ENCODE assay signal across 32 cellular contexts in genomic region chr7:107210400-107210799, GRCh38.
"Had no signal": no experiment of that assay in that cellular context is flagged by ENCODE, and none has a peak within 500 bp of the region (broad histone marks: within the 10 kb centered on the region; RNA-seq: fewer than 3 reads in every experiment).

No MANE protein-coding gene starts in this region.

- H3K9me3 Mint-ChIP-seq: activated naive CD4-positive, alpha-beta T cell treated with anti-CD3 and anti-CD28 coated beads, Interleukin-2, amount 50 U/mL, for 24 hours had no signal

- H3K27me3 ChIP-seq: esophagus muscularis mucosa, foreskin keratinocyte, pancreas, suprapubic skin, tibial artery had no signal

- H3K27me3 Mint-ChIP-seq: activated CD4-positive, alpha-beta memory T cell treated with anti-CD3 and anti-CD28 coated beads, Interleukin-2, amount 10 ng/mL, durations not matched to agents 7 days and 5 days; activated CD4-positive, alpha-beta T cell treated with anti-CD3 and anti-CD28 coated beads, Interleukin-2, amount 10 ng/mL, durations not matched to agents 7 days and 5 days; activated naive CD4-positive, alpha-beta T cell treated with anti-CD3 and anti-CD28 coated beads, Interleukin-2, amount 50 U/mL, for 24 hours; activated naive CD8-positive, alpha-beta T cell treated with anti-CD3 and anti-CD28 coated beads, Interleukin-2, amount 50 U/mL, for 24 hours; activated T-cell treated with anti-CD3 and anti-CD28 coated beads, Interleukin-2, amount 50 U/mL, for 24 hours; central memory CD8-positive, alpha-beta T cell; dendritic cell treated with granulocyte-macrophage colony-stimulating factor and Interleukin-4, amounts not matched to agents 40 ng/mL and 50 ng/mL, for 4 days; naive B cell had no signal

- ATAC-seq: activated naive CD8-positive, alpha-beta T cell treated with anti-CD3 and anti-CD28 coated beads, Interleukin-2, amount 50 U/mL, for 24 hours; foreskin keratinocyte; left cardiac atrium; pancreas; sciatic nerve had no signal

- H3K4me1 ChIP-seq: foreskin keratinocyte, pancreas, prostate gland had no signal

- H3K36me3 ChIP-seq: prostate gland had no signal

- H3K4me1 Mint-ChIP-seq: activated CD4-positive, alpha-beta memory T cell treated with anti-CD3 and anti-CD28 coated beads, Interleukin-2, amount 10 ng/mL, durations not matched to agents 7 days and 5 days; activated CD4-positive, alpha-beta T cell treated with anti-CD3 and anti-CD28 coated beads, Interleukin-2, amount 10 ng/mL, durations not matched to agents 7 days and 5 days; activated naive CD4-positive, alpha-beta T cell treated with anti-CD3 and anti-CD28 coated beads, Interleukin-2, amount 50 U/mL, for 24 hours; activated naive CD8-positive, alpha-beta T cell treated with anti-CD3 and anti-CD28 coated beads, Interleukin-2, amount 50 U/mL, for 24 hours; central memory CD8-positive, alpha-beta T cell; nephron progenitor cell had no signal

- H3K9me3 ChIP-seq: pancreas, prostate gland, suprapubic skin, tibial artery had no signal

- H3K4me3 Mint-ChIP-seq: activated CD4-positive, alpha-beta memory T cell treated with anti-CD3 and anti-CD28 coated beads, Interleukin-2, amount 10 ng/mL, durations not matched to agents 7 days and 5 days; activated CD4-positive, alpha-beta T cell treated with anti-CD3 and anti-CD28 coated beads, Interleukin-2, amount 10 ng/mL, durations not matched to agents 7 days and 5 days; activated naive CD4-positive, alpha-beta T cell treated with anti-CD3 and anti-CD28 coated beads, Interleukin-2, amount 50 U/mL, for 24 hours; activated naive CD8-positive, alpha-beta T cell treated with anti-CD3 and anti-CD28 coated beads, Interleukin-2, amount 50 U/mL, for 24 hours; activated T-cell treated with anti-CD3 and anti-CD28 coated beads, Interleukin-2, amount 50 U/mL, for 24 hours; central memory CD8-positive, alpha-beta T cell; dendritic cell treated with granulocyte-macrophage colony-stimulating factor and Interleukin-4, amounts not matched to agents 40 ng/mL and 50 ng/mL, for 4 days; mesothelial cell of epicardium; naive B cell; nephron progenitor cell; T-helper 1 cell treated with Interleukin-12 subunit alpha and Interleukin-12 subunit beta and Interleukin-4 antibody, amounts not matched to agents 30 μg/mL and 1 μg/mL, for 36 hours had no signal

- FAIRE-seq: bronchial epithelial cell, pancreas, TTC549 had no signal

- H3K27ac ChIP-seq: esophagus muscularis mucosa, foreskin keratinocyte, pancreas, prostate gland, skin epidermis, suprapubic skin, tibial artery had no signal

- DNase-seq: activated CD4-positive, alpha-beta memory T cell treated with anti-CD3 and anti-CD28 coated beads, Interleukin-2, amount 10 ng/mL, durations not matched to agents 7 days and 5 days; activated CD4-positive, alpha-beta T cell treated with anti-CD3 and anti-CD28 coated beads for 1 hour; activated CD4-positive, alpha-beta T cell treated with anti-CD3 and anti-CD28 coated beads, Interleukin-2, amount 10 ng/mL, durations not matched to agents 7 days and 5 days; activated CD8-positive, alpha-beta memory T cell treated with anti-CD3 and anti-CD28 coated beads, Interleukin-2, amount 50 U/mL, for 48 hours; activated naive CD8-positive, alpha-beta T cell treated with anti-CD3 and anti-CD28 coated beads, Interleukin-2, amount 50 U/mL, for 24 hours; activated T-cell treated with anti-CD3 and anti-CD28 coated beads, Interleukin-2, amount 50 U/mL, for 24 hours; foreskin keratinocyte; islet precursor cell; left cardiac atrium; mammary epithelial cell; naive B cell; nephron progenitor cell; nucleus accumbens; pancreas; retina; stimulated activated CD4-positive, alpha-beta T cell treated with anti-CD3 and anti-CD28 coated beads, Interleukin-12 subunit alpha, Interleukin-12 subunit beta, amount 100 ng/mL, for 4 hours; stimulated activated CD4-positive, alpha-beta T cell treated with anti-CD3 and anti-CD28 coated beads, Interleukin-4, amount 100 ng/mL, for 1 hour; T-helper 9 cell; tibial artery had no signal

- H3K4me3 ChIP-seq: esophagus muscularis mucosa, pancreas, prostate gland, skin epidermis, suprapubic skin, tibial artery had no signal

- H3K27ac Mint-ChIP-seq: activated CD4-positive, alpha-beta memory T cell treated with anti-CD3 and anti-CD28 coated beads, Interleukin-2, amount 10 ng/mL, durations not matched to agents 7 days and 5 days; activated CD4-positive, alpha-beta T cell treated with anti-CD3 and anti-CD28 coated beads, Interleukin-2, amount 10 ng/mL, durations not matched to agents 7 days and 5 days; activated naive CD4-positive, alpha-beta T cell treated with anti-CD3 and anti-CD28 coated beads, Interleukin-2, amount 50 U/mL, for 24 hours; activated naive CD8-positive, alpha-beta T cell treated with anti-CD3 and anti-CD28 coated beads, Interleukin-2, amount 50 U/mL, for 24 hours; activated T-helper 2 cell treated with anti-CD3 and anti-CD28 coated beads, Interferon-gamma antibody, Interleukin-2, Interleukin-4, amounts not matched to agents 10 μg/mL and 5 μg/mL and 100 μg/mL, durations not matched to agents 14 hours and 24 hours and 36 hours; dendritic cell treated with granulocyte-macrophage colony-stimulating factor and Interleukin-4, amounts not matched to agents 40 ng/mL and 50 ng/mL, for 4 days; mesothelial cell of epicardium; nephron progenitor cell; T-helper 1 cell treated with Interleukin-12 subunit alpha and Interleukin-12 subunit beta and Interleukin-4 antibody, amounts not matched to agents 30 μg/mL and 1 μg/mL, for 36 hours had no signal
